9 cellular contexts compared by ENCODE assay signal in the genomic region with DNA sequence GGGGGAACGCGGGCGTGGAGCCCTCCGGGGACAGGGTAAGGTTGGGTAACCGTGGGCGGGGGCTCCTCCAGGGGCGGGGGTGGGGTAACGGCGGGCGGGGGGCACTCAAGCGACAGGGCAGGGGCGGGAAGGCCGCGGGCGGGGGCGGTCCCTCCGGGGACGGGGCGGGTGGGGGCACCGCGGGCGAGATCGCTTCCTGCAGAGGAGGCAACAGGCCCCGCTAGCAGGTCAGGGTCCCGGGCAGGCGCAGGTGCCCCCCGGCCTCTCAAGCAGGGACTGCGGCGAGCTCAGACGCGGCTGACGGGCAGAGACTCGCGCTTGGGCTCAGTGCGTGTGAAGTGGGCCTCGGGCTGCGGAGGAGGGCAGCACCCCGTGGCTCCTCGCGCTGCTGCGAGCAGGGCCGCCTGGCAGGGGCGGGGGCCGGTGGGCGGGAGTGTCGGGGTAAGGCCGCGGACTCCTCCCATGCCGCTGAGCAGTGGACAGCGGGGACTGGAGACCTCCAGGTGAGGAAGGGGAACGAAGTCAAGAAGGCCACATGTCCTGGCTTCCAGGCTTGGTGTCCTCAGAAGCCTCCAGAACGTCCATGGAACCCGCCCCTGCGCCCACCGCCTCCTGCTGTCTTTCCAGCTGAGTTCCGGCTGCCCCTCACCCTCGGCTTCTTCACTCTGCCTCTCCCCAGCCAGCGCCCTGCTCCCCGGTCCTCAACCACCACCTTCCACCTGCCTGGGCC. TPM values are rescaled to one million over a fixed set of nuclear protein-coding genes. Genes with fewer than 3 reads are reported as not detected.
A peak's percentile ranks its signal among the peaks of the same experiment; 100 is the strongest.
DNase-seq lines count a peak whose midpoint lies in the region; ATAC-seq and TF ChIP-seq lines count a peak whose summit lies in the region.
"Had no signal": no experiment of that assay in that cellular context is flagged by ENCODE, and none has a peak within 500 bp of the region (broad histone marks: within the 10 kb centered on the region; RNA-seq: fewer than 3 reads in every experiment).

No MANE protein-coding gene starts in this region.

- peaks cover 34% of the 10 kb centered on the region for H4K20me1 ChIP-seq in Loucy (ENCODE audit: insufficient read depth, low read length, poor library complexity, severe bottlenecking)
- peaks cover 36% of the 10 kb centered on the region for H4K20me1 ChIP-seq in smooth muscle cell (ENCODE audit: low read depth)

- ATAC-seq in GM19452 (IDR thresholded peaks at IDR 0.05; ENCODE audit: unreplicated experiment) (peak; percentile 13), body of pancreas (peak; percentile 41), HG03378 (IDR thresholded peaks at IDR 0.05; ENCODE audit: unreplicated experiment) (no peak)

- no peak for TF ChIP-seq CTCF in Loucy (conservative IDR thresholded peaks at IDR 0.05; ENCODE audit: low read length)
- no peak for TF ChIP-seq CTCF in body of pancreas (IDR thresholded peaks at IDR 0.05)
- no peak for TF ChIP-seq CTCF in smooth muscle cell (IDR thresholded peaks at IDR 0.05; ENCODE audit: borderline replicate concordance, insufficient read depth, poor library complexity, severe bottlenecking)

- H3F3A ChIP-seq in Loucy (ENCODE audit: low read depth) (no peaks in the 10 kb centered on the region), smooth muscle cell (ENCODE audit: low read depth) (no peaks in the 10 kb centered on the region)

- TF ChIP-seq POLR2A in body of pancreas (IDR thresholded peaks at IDR 0.05), result peak in 2 of 3 donors; percentile 17 to 76

- WGBS in body of pancreas, 2 donors, result 1 to 7% methylated on average over 9 to 23 of the region's 59 CpGs
- 7% methylated on average over 20 of the region's 59 CpGs for WGBS in smooth muscle cell (ENCODE audit: low lambda C conversion rate)

- peak overlapping the region; percentile 94 for H3K4me2 ChIP-seq in Loucy (ENCODE audit: low read depth, low read length, poor library complexity, severe bottlenecking)
- H3K4me2 ChIP-seq in smooth muscle cell, result peak overlapping the region; percentile 94

- H3K27me3 ChIP-seq in Loucy (ENCODE audit: insufficient read depth, low read length, poor library complexity, severe bottlenecking) (peaks cover 7% of the 10 kb centered on the region), body of pancreas (no peaks in the 10 kb centered on the region), iPS-20b (ENCODE audit: insufficient read depth, low read length) (peaks cover 5% of the 10 kb centered on the region; the same call in 1 of the 2 replicates), smooth muscle cell (ENCODE audit: low read depth) (no peaks in the 10 kb centered on the region)

- no peaks in the 10 kb centered on the region for H3K9me2 ChIP-seq in Loucy (replicated peaks; ENCODE audit: low read depth, low read length)

- H3K27me3 Mint-ChIP-seq in T-helper 2 cell treated with Interferon-gamma antibody and Interleukin-4, amounts not matched to agents 5 μg/mL and 100 μg/mL, for 36 hours (ENCODE audit: low read depth), result no peaks in the 10 kb centered on the region

- H3K27ac ChIP-seq in body of pancreas (peak overlapping the region; percentile 76 to 96 (median 86)), iPS-20b (ENCODE audit: low read length) (peak overlapping the region; percentile 56), smooth muscle cell (ENCODE audit: low read depth) (peak overlapping the region; percentile 73)

- peak overlapping the region; percentile 88 for H3K4me3 Mint-ChIP-seq in T-helper 2 cell treated with Interferon-gamma antibody and Interleukin-4, amounts not matched to agents 5 μg/mL and 100 μg/mL, for 36 hours

- H3K79me2 ChIP-seq in Loucy (ENCODE audit: insufficient read depth, low read length) (peaks cover 60% of the 10 kb centered on the region), smooth muscle cell (ENCODE audit: low read depth) (peaks cover 41% of the 10 kb centered on the region)

- H3K9ac ChIP-seq in Loucy (ENCODE audit: low read depth, low read length, poor library complexity, severe bottlenecking), result peak overlapping the region; percentile 93
- H3K9ac ChIP-seq in iPS-20b (ENCODE audit: low read depth, low read length), result no peak overlapping the region
- H3K9ac ChIP-seq in smooth muscle cell (ENCODE audit: low read depth), result peak overlapping the region; percentile 87

- H3K9me3 ChIP-seq in Loucy (ENCODE audit: insufficient read depth, low read depth, low read length) (no peaks in the 10 kb centered on the region), body of pancreas (no peaks in the 10 kb centered on the region), iPS-20b (ENCODE audit: insufficient read depth, low read depth, low read length) (no peaks in the 10 kb centered on the region), smooth muscle cell (replicated peaks; ENCODE audit: low read depth) (no peaks in the 10 kb centered on the region)

- H2AFZ ChIP-seq in Loucy (ENCODE audit: low read length) (peak overlapping the region; percentile 91), smooth muscle cell (ENCODE audit: low read depth) (peak overlapping the region; percentile 72)

- peaks cover 64% of the 10 kb centered on the region for H3K4me1 ChIP-seq in Loucy (ENCODE audit: insufficient read depth, low read length, poor library complexity, severe bottlenecking)
- peaks cover 57% of the 10 kb centered on the region for H3K4me1 ChIP-seq in body of pancreas
- H3K4me1 ChIP-seq in iPS-20b (ENCODE audit: insufficient read depth, low read length), result peaks cover 19% of the 10 kb centered on the region
- H3K4me1 ChIP-seq in smooth muscle cell (ENCODE audit: low read depth), result peaks cover 33% of the 10 kb centered on the region

- H3K36me3 Mint-ChIP-seq in T-helper 2 cell treated with Interferon-gamma antibody and Interleukin-4, amounts not matched to agents 5 μg/mL and 100 μg/mL, for 36 hours (ENCODE audit: low read depth), result peaks cover 13% of the 10 kb centered on the region

- intact Hi-C loops in body of pancreas (cut with DNase I), result no loop called here

- peaks cover 30% of the 10 kb centered on the region for H3K4me1 Mint-ChIP-seq in T-helper 2 cell treated with Interferon-gamma antibody and Interleukin-4, amounts not matched to agents 5 μg/mL and 100 μg/mL, for 36 hours (ENCODE audit: low read depth)

- no peaks in the 10 kb centered on the region for H3K9me3 Mint-ChIP-seq in T-helper 2 cell treated with Interferon-gamma antibody and Interleukin-4, amounts not matched to agents 5 μg/mL and 100 μg/mL, for 36 hours

- DNase-seq in C1 segment of cervical spinal cord (lab: John Stamatoyannopoulos, UW), result peak in 12 of 14 donors; percentile 52 to 94 (median 78)
- peak; percentile 47 for DNase-seq in T-helper 2 cell treated with Interferon-gamma antibody and Interleukin-4, amounts not matched to agents 5 μg/mL and 100 μg/mL, for 36 hours (ENCODE audit: low spot score)
- peak; percentile 55 to 87 (median 80) for DNase-seq in body of pancreas
- DNase-seq in smooth muscle cell (lab: John Stamatoyannopoulos, UW; ENCODE audit: unreplicated experiment), result peak; percentile 89

- H3K36me3 ChIP-seq in Loucy (ENCODE audit: insufficient read depth, low read length) (no peaks in the 10 kb centered on the region), body of pancreas (replicated peaks in 1 of 2; ENCODE audit: insufficient read depth in 1 of 2, low read depth in 2 of 2) (no peaks in the 10 kb centered on the region), iPS-20b (ENCODE audit: insufficient read depth, low read depth, low read length) (no peaks in the 10 kb centered on the region), smooth muscle cell (ENCODE audit: low read depth) (no peaks in the 10 kb centered on the region)

- peak overlapping the region; percentile 90 for H3K27ac Mint-ChIP-seq in T-helper 2 cell treated with Interferon-gamma antibody and Interleukin-4, amounts not matched to agents 5 μg/mL and 100 μg/mL, for 36 hours

- H3K4me3 ChIP-seq in Loucy (ENCODE audit: low read length, poor library complexity, severe bottlenecking) (peak overlapping the region; percentile 86), body of pancreas (peak overlapping the region; percentile 31 to 88), iPS-20b (ENCODE audit: low read length) (peak overlapping the region; percentile 64), smooth muscle cell (peak overlapping the region; percentile 84)

RNA-seq across cellular contexts. Expression of a gene that starts 0.6 kb away (rescaled TPM):
- total RNA-seq in body of pancreas (10 to 100 TPM; 71.3 to 79.1 TPM), smooth muscle cell (188 and 208 TPM in 2 replicates)
- 265 and 293 TPM in 2 replicates for polyA plus RNA-seq in smooth muscle cell

RNA-seq across cellular contexts. Expression of a gene that starts 23.5 kb away (rescaled TPM):
- total RNA-seq in body of pancreas, result 1 to 10 TPM; 1.0 to 4.3 TPM
- 1.3 TPM in 1 of 2 replicates, not detected in the other for total RNA-seq in smooth muscle cell
- polyA plus RNA-seq in smooth muscle cell, result 0.18 and 0.46 TPM in 2 replicates
- total RNA-seq: T-helper 1 cell treated with Interleukin-12 subunit alpha and Interleukin-12 subunit beta and Interleukin-4 antibody, amounts not matched to agents 30 ng/mL and 1 ng/mL, for 36 hours had no signal

RNA-seq across cellular contexts. Expression of a gene that starts 27.6 kb away (rescaled TPM):
- 100 to 1,000 TPM in 1 of 2 donors, 10 to 100 TPM in 1; 65.6 to 107 TPM for total RNA-seq in body of pancreas
- 0.18 and 0.45 TPM in 2 replicates for total RNA-seq in smooth muscle cell
- polyA plus RNA-seq in smooth muscle cell, result 1.7 and 7.4 TPM in 2 replicates
- total RNA-seq: T-helper 1 cell treated with Interleukin-12 subunit alpha and Interleukin-12 subunit beta and Interleukin-4 antibody, amounts not matched to agents 30 ng/mL and 1 ng/mL, for 36 hours had no signal

Comparison
In these comparisons a context has a peak if more than half of its experiments do, and no peak if none do; other contexts are left out.
1. RNA of a gene that starts 27.6 kb away (total RNA-seq): 65.6 to 107 TPM in body of pancreas; 0.18 to 0.45 TPM in smooth muscle cell; every median in the first group is over 10 times any median in the second.
2. Peak in every context shown above with its lines, with median percentiles within 50 percentile points of each other: DNase-seq, H3K4me3 ChIP-seq and H3K27ac ChIP-seq.